ENCODE assay signal across 9 cellular contexts in genomic region chr14:100030441-100031153, GRCh38. TPM values are rescaled to one million over a fixed set of nuclear protein-coding genes. Genes with fewer than 3 reads are reported as not detected.
A peak's percentile ranks its signal among the peaks of the same experiment; 100 is the strongest.
DNase-seq lines count a peak whose midpoint lies in the region; ATAC-seq, FAIRE-seq and TF ChIP-seq lines count a peak whose summit lies in the region.
"Had no signal": no experiment of that assay in that cellular context is flagged by ENCODE, and none has a peak within 500 bp of the region (broad histone marks: within the 10 kb centered on the region; RNA-seq: fewer than 3 reads in every experiment).

No MANE protein-coding gene starts in this region.

- no peaks in the 10 kb centered on the region for H3K27me3 Mint-ChIP-seq in osteocyte (ENCODE audit: unreplicated experiment)

- H3K9me3 Mint-ChIP-seq in osteocyte (ENCODE audit: unreplicated experiment): no peaks in the 10 kb centered on the region

- H3K4me1 Mint-ChIP-seq in osteocyte (ENCODE audit: unreplicated experiment): peaks cover 91% of the 10 kb centered on the region

- no peaks in the 10 kb centered on the region for H3K9me3 ChIP-seq in esophagus squamous epithelium

- no peaks in the 10 kb centered on the region for H3K27me3 ChIP-seq in esophagus squamous epithelium

- no peaks in the 10 kb centered on the region for H3K36me3 Mint-ChIP-seq in osteocyte (ENCODE audit: unreplicated experiment)

- WGBS in esophagus squamous epithelium, 2 donors: 65 to 76% methylated on average over 7 of the region's 7 CpGs

- H3K27ac ChIP-seq in esophagus squamous epithelium: peak overlapping the region; percentile 50 to 87 (median 74)

- TF ChIP-seq POLR2A in esophagus squamous epithelium (IDR thresholded peaks at IDR 0.05): peak in 1 of 4 donors; percentile 23

- ATAC-seq in GM19455 (IDR thresholded peaks at IDR 0.05; ENCODE audit: unreplicated experiment) (no peak), GM19395 (IDR thresholded peaks at IDR 0.05; ENCODE audit: unreplicated experiment) (no peak)
- ATAC-seq: stimulated activated naive CD8-positive, alpha-beta T cell treated with anti-CD3 and anti-CD28 coated beads, Interleukin-15, Interleukin-2, amounts not matched to agents 100 U/mL and 50 U/mL, for 24 hours had no signal

- H3K27ac Mint-ChIP-seq in osteocyte (ENCODE audit: unreplicated experiment): peak overlapping the region; percentile 98

- intact Hi-C loops in esophagus squamous epithelium (cut with DNase I): no loop called here

- TF ChIP-seq CTCF in esophagus squamous epithelium (IDR thresholded peaks at IDR 0.05): no peak
- no peak for TF ChIP-seq CTCF in osteocyte (IDR thresholded peaks at IDR 0.05)

- H3K36me3 ChIP-seq in esophagus squamous epithelium: no peaks in the 10 kb centered on the region

- H3K4me1 ChIP-seq in esophagus squamous epithelium: peaks cover 0 to 45% (median 33%) of the 10 kb centered on the region in 3 donors

- FAIRE-seq in RCC 7860 (lab: Jason Lieb, UNC) (no peak), urothelium cell line (lab: Jason Lieb, UNC) (no peak)

- no peak overlapping the region for H3K4me3 Mint-ChIP-seq in osteocyte (ENCODE audit: unreplicated experiment)

- DNase-seq in AG20443 (ENCODE audit: low spot score): peak; percentile 81
- DNase-seq in RCC 7860 (ENCODE audit: low spot score): peak; percentile 17
- DNase-seq in esophagus squamous epithelium (lab: John Stamatoyannopoulos, UW): no peak
- DNase-seq in osteocyte (ENCODE audit: extremely low spot score, unreplicated experiment): no peak
- no peak for DNase-seq in urothelium cell line (ENCODE audit: low spot score)
- no peak for DNase-seq in cerebellum (ENCODE audit: low spot score)
- DNase-seq: stimulated activated naive CD8-positive, alpha-beta T cell treated with anti-CD3 and anti-CD28 coated beads, Interleukin-15, Interleukin-2, amounts not matched to agents 100 U/mL and 50 U/mL, for 24 hours had no signal

- no peak overlapping the region for H3K4me3 ChIP-seq in esophagus squamous epithelium

RNA-seq across cellular contexts. Expression of gene EVL, which starts 34.6 kb away (rescaled TPM):
- total RNA-seq in esophagus squamous epithelium (10 to 100 TPM; 20.0 to 61.2 (median 25.8) TPM), osteocyte (136 and 157 TPM in 2 replicates), cerebellum (120 TPM)

Comparison
In these comparisons a context has a peak if more than half of its experiments do, and no peak if none do; other contexts are left out.
1. DNase-seq: peak in AG20443 (single experiment) and RCC 7860 (single experiment); none in esophagus squamous epithelium (single experiment), osteocyte (single experiment), urothelium cell line (single experiment) and cerebellum (single experiment).